ENCODE assay signal across 11 cellular contexts in genomic region chr13:21945195-21945594, GRCh38.
"Had no signal": no experiment of that assay in that cellular context is flagged by ENCODE, and none has a peak within 500 bp of the region (broad histone marks: within the 10 kb centered on the region; RNA-seq: fewer than 3 reads in every experiment).

No MANE protein-coding gene starts in this region.

- H3K9me3 ChIP-seq: HAP-1 had no signal

- H3K4me2 ChIP-seq: GM23338 had no signal

- DNase-seq: GM23248, GOT3, H7, H9, HCEC 1CT, HFFc6 had no signal

- H3K4me1 ChIP-seq: HAP-1 had no signal

- H3K9ac ChIP-seq: GM23248 had no signal

- H3K36me3 ChIP-seq: HAP-1 had no signal

- FAIRE-seq: H1, H54 had no signal

- ATAC-seq: GM23338, HCT116 had no signal

- H3K4me3 ChIP-seq: GM23248, GM23338, HAP-1 had no signal

- H2AFZ ChIP-seq: GM23248, GM23338 had no signal

- H3K27ac ChIP-seq: GM23248 had no signal
